In genomic region chr1:26307966-26308899, GRCh38 we compare ENCODE assay signal across 12 cellular contexts. TPM values are rescaled to one million over a fixed set of nuclear protein-coding genes. Genes with fewer than 3 reads are reported as not detected.
A peak's percentile ranks its signal among the peaks of the same experiment; 100 is the strongest.
DNase-seq lines count a peak whose midpoint lies in the region; ATAC-seq and TF ChIP-seq lines count a peak whose summit lies in the region.
"Not testable (repeated sequence)": the region's sequence is repeated elsewhere in the genome, so short reads cannot be mapped to it uniquely, and the experiment has no call there.
"Had no signal": no experiment of that assay in that cellular context is flagged by ENCODE, and none has a peak within 500 bp of the region (broad histone marks: within the 10 kb centered on the region; RNA-seq: fewer than 3 reads in every experiment).

No MANE protein-coding gene starts in this region.

- peak overlapping the region; percentile 55 for H2AFZ ChIP-seq in Loucy (ENCODE audit: low read length)

- not testable (repeated sequence) for H3K27me3 ChIP-seq in CD8-positive, alpha-beta memory T cell (ENCODE audit: insufficient read depth, low read length, poor library complexity, severe bottlenecking); Loucy (ENCODE audit: insufficient read depth, low read length, poor library complexity, severe bottlenecking)

- not testable (repeated sequence) for H3K9me3 ChIP-seq in CD8-positive, alpha-beta memory T cell (ENCODE audit: low read length); Loucy (ENCODE audit: insufficient read depth, low read depth, low read length)

- not testable (repeated sequence) for H3K36me3 ChIP-seq in CD8-positive, alpha-beta memory T cell (ENCODE audit: insufficient read depth, low read length); Loucy (ENCODE audit: insufficient read depth, low read length)

- not testable (repeated sequence) for H3K36me3 Mint-ChIP-seq in CD8-positive, alpha-beta memory T cell; activated CD4-positive, alpha-beta T cell treated with anti-CD3 and anti-CD28 coated beads for 36 hours (ENCODE audit: low read depth); activated T-helper 1 cell treated with anti-CD3 and anti-CD28 coated beads, Interleukin-12 subunit alpha, Interleukin-12 subunit beta, Interleukin-2, Interleukin-4 antibody, amounts not matched to agents 30 ng/mL and 10 ng/mL and 1 ng/mL, durations not matched to agents 14 hours and 24 hours and 36 hours (ENCODE audit: low read depth); central memory CD8-positive, alpha-beta T cell (ENCODE audit: insufficient read depth); naive thymus-derived CD8-positive, alpha-beta T cell; stimulated activated memory B cell treated with anti-CD40 and anti-IgM and Interleukin-4, amounts not matched to agents 10 μg/mL and 1 μg/mL and 100 μg/mL, for 72 hours

- H3K9ac ChIP-seq in Loucy (ENCODE audit: low read depth, low read length, poor library complexity, severe bottlenecking), result peak overlapping the region; percentile 88

- H3K9me2 ChIP-seq in Loucy (replicated peaks; ENCODE audit: low read depth, low read length), result not testable (repeated sequence)

- peak overlapping the region; percentile 52 to 93 (median 84) for H3K27ac Mint-ChIP-seq in CD8-positive, alpha-beta memory T cell
- H3K27ac Mint-ChIP-seq in activated CD4-positive, alpha-beta T cell treated with anti-CD3 and anti-CD28 coated beads for 36 hours, result peak overlapping the region; percentile 95
- peak overlapping the region; percentile 83 for H3K27ac Mint-ChIP-seq in activated T-helper 1 cell treated with anti-CD3 and anti-CD28 coated beads, Interleukin-12 subunit alpha, Interleukin-12 subunit beta, Interleukin-2, Interleukin-4 antibody, amounts not matched to agents 30 ng/mL and 10 ng/mL and 1 ng/mL, durations not matched to agents 14 hours and 24 hours and 36 hours
- H3K27ac Mint-ChIP-seq in central memory CD8-positive, alpha-beta T cell (ENCODE audit: low read depth), result peak overlapping the region; percentile 78
- peak overlapping the region; percentile 55 to 98 (median 93) for H3K27ac Mint-ChIP-seq in naive thymus-derived CD8-positive, alpha-beta T cell
- H3K27ac Mint-ChIP-seq in stimulated activated memory B cell treated with anti-CD40 and anti-IgM and Interleukin-4, amounts not matched to agents 10 μg/mL and 1 μg/mL and 100 μg/mL, for 72 hours, result peak overlapping the region; percentile 84

- H3F3A ChIP-seq in Loucy (ENCODE audit: low read depth), result not testable (repeated sequence)

- peak overlapping the region; percentile 91 for H3K4me2 ChIP-seq in Loucy (ENCODE audit: low read depth, low read length, poor library complexity, severe bottlenecking)

- H3K4me3 Mint-ChIP-seq in CD8-positive, alpha-beta memory T cell, result peak overlapping the region; percentile 16 to 97 (median 61)
- H3K4me3 Mint-ChIP-seq in activated CD4-positive, alpha-beta T cell treated with anti-CD3 and anti-CD28 coated beads for 36 hours, result peak overlapping the region; percentile 90
- peak overlapping the region; percentile 39 for H3K4me3 Mint-ChIP-seq in activated T-helper 1 cell treated with anti-CD3 and anti-CD28 coated beads, Interleukin-12 subunit alpha, Interleukin-12 subunit beta, Interleukin-2, Interleukin-4 antibody, amounts not matched to agents 30 ng/mL and 10 ng/mL and 1 ng/mL, durations not matched to agents 14 hours and 24 hours and 36 hours
- H3K4me3 Mint-ChIP-seq in central memory CD8-positive, alpha-beta T cell, result peak overlapping the region; percentile 93
- H3K4me3 Mint-ChIP-seq in naive thymus-derived CD8-positive, alpha-beta T cell, result peak overlapping the region; percentile 45 to 99 (median 96)
- H3K4me3 Mint-ChIP-seq in stimulated activated memory B cell treated with anti-CD40 and anti-IgM and Interleukin-4, amounts not matched to agents 10 μg/mL and 1 μg/mL and 100 μg/mL, for 72 hours, result not testable (repeated sequence)

- H3K9me3 Mint-ChIP-seq in CD8-positive, alpha-beta memory T cell; activated CD4-positive, alpha-beta T cell treated with anti-CD3 and anti-CD28 coated beads for 36 hours (ENCODE audit: low read depth); activated T-helper 1 cell treated with anti-CD3 and anti-CD28 coated beads, Interleukin-12 subunit alpha, Interleukin-12 subunit beta, Interleukin-2, Interleukin-4 antibody, amounts not matched to agents 30 ng/mL and 10 ng/mL and 1 ng/mL, durations not matched to agents 14 hours and 24 hours and 36 hours; central memory CD8-positive, alpha-beta T cell; naive thymus-derived CD8-positive, alpha-beta T cell; stimulated activated memory B cell treated with anti-CD40 and anti-IgM and Interleukin-4, amounts not matched to agents 10 μg/mL and 1 μg/mL and 100 μg/mL, for 72 hours: not testable (repeated sequence)

- peak overlapping the region; percentile 62 for H3K27ac ChIP-seq in CD8-positive, alpha-beta memory T cell (ENCODE audit: low read depth, low read length)

- peak overlapping the region; percentile 17 for H3K4me3 ChIP-seq in CD8-positive, alpha-beta memory T cell (ENCODE audit: low read length)
- not testable (repeated sequence) for H3K4me3 ChIP-seq in Loucy (ENCODE audit: low read length, poor library complexity, severe bottlenecking)

- not testable (repeated sequence) for H4K20me1 ChIP-seq in Loucy (ENCODE audit: insufficient read depth, low read length, poor library complexity, severe bottlenecking)

- not testable (repeated sequence) for H3K27me3 Mint-ChIP-seq in CD8-positive, alpha-beta memory T cell; activated CD4-positive, alpha-beta T cell treated with anti-CD3 and anti-CD28 coated beads for 36 hours; activated T-helper 1 cell treated with anti-CD3 and anti-CD28 coated beads, Interleukin-12 subunit alpha, Interleukin-12 subunit beta, Interleukin-2, Interleukin-4 antibody, amounts not matched to agents 30 ng/mL and 10 ng/mL and 1 ng/mL, durations not matched to agents 14 hours and 24 hours and 36 hours (ENCODE audit: insufficient read depth); central memory CD8-positive, alpha-beta T cell; naive thymus-derived CD8-positive, alpha-beta T cell; stimulated activated memory B cell treated with anti-CD40 and anti-IgM and Interleukin-4, amounts not matched to agents 10 μg/mL and 1 μg/mL and 100 μg/mL, for 72 hours

- TF ChIP-seq CTCF in Loucy (conservative IDR thresholded peaks at IDR 0.05; ENCODE audit: low read length), result not testable (repeated sequence)

- intact Hi-C loops in activated CD4-positive, alpha-beta T cell treated with anti-CD3 and anti-CD28 coated beads for 36 hours (cut with DNase I, micrococcal nuclease), result loop anchor here (1.0 to 5.0 kb wide), 4 partner anchors 10 to 401 kb away; partner anchors contain the start of genes CEP85 (in 1 of the 2) and STMN1 (in 1 of the 2)
- intact Hi-C loops in activated T-helper 1 cell treated with anti-CD3 and anti-CD28 coated beads, Interleukin-12 subunit alpha, Interleukin-12 subunit beta, Interleukin-2, Interleukin-4 antibody, amounts not matched to agents 30 ng/mL and 10 ng/mL and 1 ng/mL, durations not matched to agents 14 hours and 24 hours and 36 hours (cut with micrococcal nuclease), result loop anchor here (1.0 to 5.0 kb wide), 6 partner anchors 9 to 594 kb away; partner anchors contain the start of genes CD52, CEP85, GPATCH3 and HMGN2

- H3K4me1 ChIP-seq in CD8-positive, alpha-beta memory T cell (ENCODE audit: insufficient read depth, low read length), result peaks cover 35% of the 10 kb centered on the region
- H3K4me1 ChIP-seq in Loucy (ENCODE audit: insufficient read depth, low read length, poor library complexity, severe bottlenecking), result peaks cover 31% of the 10 kb centered on the region

- peaks cover 34 to 38% (median 36%) of the 10 kb centered on the region in 3 donors for H3K4me1 Mint-ChIP-seq in CD8-positive, alpha-beta memory T cell
- peaks cover 35% of the 10 kb centered on the region for H3K4me1 Mint-ChIP-seq in activated CD4-positive, alpha-beta T cell treated with anti-CD3 and anti-CD28 coated beads for 36 hours
- peaks cover 51% of the 10 kb centered on the region for H3K4me1 Mint-ChIP-seq in activated T-helper 1 cell treated with anti-CD3 and anti-CD28 coated beads, Interleukin-12 subunit alpha, Interleukin-12 subunit beta, Interleukin-2, Interleukin-4 antibody, amounts not matched to agents 30 ng/mL and 10 ng/mL and 1 ng/mL, durations not matched to agents 14 hours and 24 hours and 36 hours (ENCODE audit: low read depth)
- peaks cover 15% of the 10 kb centered on the region for H3K4me1 Mint-ChIP-seq in central memory CD8-positive, alpha-beta T cell
- peaks cover 26 to 47% (median 40%) of the 10 kb centered on the region in 4 donors for H3K4me1 Mint-ChIP-seq in naive thymus-derived CD8-positive, alpha-beta T cell
- peaks cover 42% of the 10 kb centered on the region for H3K4me1 Mint-ChIP-seq in stimulated activated memory B cell treated with anti-CD40 and anti-IgM and Interleukin-4, amounts not matched to agents 10 μg/mL and 1 μg/mL and 100 μg/mL, for 72 hours

- DNase-seq in CD8-positive, alpha-beta memory T cell; activated T-helper 1 cell treated with anti-CD3 and anti-CD28 coated beads, Interleukin-12 subunit alpha, Interleukin-12 subunit beta, Interleukin-2, Interleukin-4 antibody, amounts not matched to agents 30 ng/mL and 10 ng/mL and 1 ng/mL, durations not matched to agents 14 hours and 24 hours and 36 hours (ENCODE audit: low spot score); central memory CD8-positive, alpha-beta T cell (ENCODE audit: low spot score in 2 of 2): not testable (repeated sequence)
- peak; percentile 25 for DNase-seq in SKM-1 treated with dmso at 0.1 percent for 144 hours (lab: John Stamatoyannopoulos, UW; ENCODE audit: unreplicated experiment)
- DNase-seq in activated CD4-positive, alpha-beta T cell treated with anti-CD3 and anti-CD28 coated beads for 36 hours, result peak; percentile 63
- peak in 1 of 10 donors; percentile 12 for DNase-seq in naive thymus-derived CD8-positive, alpha-beta T cell

- not testable (repeated sequence) for H3K79me2 ChIP-seq in Loucy (ENCODE audit: insufficient read depth, low read length)

- POLR2A ChIA-PET in CD8-positive, alpha-beta memory T cell (lab: Charles Lee), result interaction anchor here (0.6 to 2.7 kb wide), 4 partner anchors 10 to 124 kb away, joined by 3 to 28 read pairs (median 11); partner anchors contain the start of genes CD52 and DHDDS
- POLR2A ChIA-PET in activated CD4-positive, alpha-beta T cell treated with anti-CD3 and anti-CD28 coated beads for 36 hours (lab: Charles Lee), result interaction anchor here (0.6 to 3.3 kb wide), 8 partner anchors 9 to 246 kb away, joined by 3 to 25 read pairs (median 4); partner anchors contain the start of genes CD52, DHDDS and SH3BGRL3
- POLR2A ChIA-PET in naive thymus-derived CD8-positive, alpha-beta T cell (lab: Charles Lee), result interaction anchor here (0.6 to 28.3 kb wide), 5 partner anchors 11 to 173 kb away, joined by 3 to 2161 read pairs (median 3); partner anchors contain the start of genes CD52 and SH3BGRL3

- ATAC-seq in activated CD4-positive, alpha-beta T cell treated with anti-CD3 and anti-CD28 coated beads for 36 hours, result peak; percentile 36
- ATAC-seq in central memory CD8-positive, alpha-beta T cell (replicated peaks; ENCODE audit: extremely low read depth, poor library complexity, severe bottlenecking); naive thymus-derived CD8-positive, alpha-beta T cell; stimulated activated memory B cell treated with anti-CD40 and anti-IgM and Interleukin-4, amounts not matched to agents 10 μg/mL and 1 μg/mL and 100 μg/mL, for 72 hours: not testable (repeated sequence)

- CTCF ChIA-PET in CD8-positive, alpha-beta memory T cell (lab: Charles Lee), result interaction anchor here (0.8 to 32.6 kb wide), 5 partner anchors 11 to 69 kb away, joined by 3 to 840 read pairs (median 4); partner anchors contain the start of genes CD52 and SH3BGRL3
- CTCF ChIA-PET in activated CD4-positive, alpha-beta T cell treated with anti-CD3 and anti-CD28 coated beads for 36 hours (lab: Charles Lee), result interaction anchor here (0.7 to 6.4 kb wide), 13 partner anchors 11 to 493 kb away, joined by 3 to 87 read pairs (median 7); partner anchors contain the start of genes CD52, CEP85 and SH3BGRL3

RNA-seq across cellular contexts. Expression of gene UBXN11, which starts 1.8 kb away (rescaled TPM):
- 10 to 100 TPM; 35.2 to 35.8 TPM for total RNA-seq in CD8-positive, alpha-beta memory T cell
- 14.3 TPM for polyA plus RNA-seq in CD8-positive, alpha-beta memory T cell
- 10 to 100 TPM; 19.4 to 22.2 TPM for total RNA-seq in activated CD4-positive, alpha-beta T cell treated with anti-CD3 and anti-CD28 coated beads for 36 hours
- total RNA-seq in activated T-helper 1 cell treated with anti-CD3 and anti-CD28 coated beads, Interleukin-12 subunit alpha, Interleukin-12 subunit beta, Interleukin-2, Interleukin-4 antibody, amounts not matched to agents 30 ng/mL and 10 ng/mL and 1 ng/mL, durations not matched to agents 14 hours and 24 hours and 36 hours, result 14.8 and 22.1 TPM in 2 replicates
- total RNA-seq in naive thymus-derived CD8-positive, alpha-beta T cell, result 100 to 1,000 TPM; 121 to 129 TPM
- polyA plus RNA-seq in naive thymus-derived CD8-positive, alpha-beta T cell, result 10 to 100 TPM in 2 of 3 donors, 1 to 10 TPM in 1; 9.1 to 14.7 (median 12.4) TPM

RNA-seq across cellular contexts. Expression of gene CD52, which starts 9.5 kb away (rescaled TPM):
- total RNA-seq in CD8-positive, alpha-beta memory T cell, result 100 to 1,000 TPM; 355 to 388 TPM
- polyA plus RNA-seq in CD8-positive, alpha-beta memory T cell, result 7,622 TPM
- total RNA-seq in activated CD4-positive, alpha-beta T cell treated with anti-CD3 and anti-CD28 coated beads for 36 hours, result 100 to 1,000 TPM; 216 to 217 TPM
- 394 and 411 TPM in 2 replicates for total RNA-seq in activated T-helper 1 cell treated with anti-CD3 and anti-CD28 coated beads, Interleukin-12 subunit alpha, Interleukin-12 subunit beta, Interleukin-2, Interleukin-4 antibody, amounts not matched to agents 30 ng/mL and 10 ng/mL and 1 ng/mL, durations not matched to agents 14 hours and 24 hours and 36 hours
- 100 to 1,000 TPM; 772 to 847 TPM for total RNA-seq in naive thymus-derived CD8-positive, alpha-beta T cell
- polyA plus RNA-seq in naive thymus-derived CD8-positive, alpha-beta T cell, result 1,000 to 10,000 TPM; 6,330 to 6,863 (median 6,804) TPM
- total RNA-seq: Daoy, MCF 10A, SJSA1 had no signal

RNA-seq across cellular contexts. Expression of gene SH3BGRL3, which starts 28.3 kb away (rescaled TPM):
- 100 to 1,000 TPM; 447 to 472 TPM for total RNA-seq in CD8-positive, alpha-beta memory T cell
- polyA plus RNA-seq in CD8-positive, alpha-beta memory T cell, result 1,786 TPM
- total RNA-seq in activated CD4-positive, alpha-beta T cell treated with anti-CD3 and anti-CD28 coated beads for 36 hours, result 100 to 1,000 TPM; 267 to 381 TPM
- 551 and 575 TPM in 2 replicates for total RNA-seq in activated T-helper 1 cell treated with anti-CD3 and anti-CD28 coated beads, Interleukin-12 subunit alpha, Interleukin-12 subunit beta, Interleukin-2, Interleukin-4 antibody, amounts not matched to agents 30 ng/mL and 10 ng/mL and 1 ng/mL, durations not matched to agents 14 hours and 24 hours and 36 hours
- total RNA-seq in naive thymus-derived CD8-positive, alpha-beta T cell, result 100 to 1,000 TPM; 250 to 255 TPM
- 100 to 1,000 TPM; 805 to 925 (median 916) TPM for polyA plus RNA-seq in naive thymus-derived CD8-positive, alpha-beta T cell

RNA-seq across cellular contexts. Expression of gene CRYBG2, which starts 45.7 kb away (rescaled TPM):
- 1 to 10 TPM in 1 of 2 experiments, under 1 TPM in 1; 0.85 to 1.3 TPM for total RNA-seq in CD8-positive, alpha-beta memory T cell
- 1.9 TPM for polyA plus RNA-seq in CD8-positive, alpha-beta memory T cell
- total RNA-seq in activated CD4-positive, alpha-beta T cell treated with anti-CD3 and anti-CD28 coated beads for 36 hours, result 1 to 10 TPM; 1.5 to 1.6 TPM
- total RNA-seq in activated T-helper 1 cell treated with anti-CD3 and anti-CD28 coated beads, Interleukin-12 subunit alpha, Interleukin-12 subunit beta, Interleukin-2, Interleukin-4 antibody, amounts not matched to agents 30 ng/mL and 10 ng/mL and 1 ng/mL, durations not matched to agents 14 hours and 24 hours and 36 hours, result 0.83 and 1.9 TPM in 2 replicates
- total RNA-seq in naive thymus-derived CD8-positive, alpha-beta T cell, result under 1 TPM; 0.74 to 0.75 TPM
- under 1 TPM in 2 of 3 donors, not detected in 1; 0.07 to 0.55 TPM for polyA plus RNA-seq in naive thymus-derived CD8-positive, alpha-beta T cell
- total RNA-seq: SJSA1, thoracic aorta had no signal
